Comparison of ENCODE assay signal across 32 cellular contexts in the genomic region with DNA sequence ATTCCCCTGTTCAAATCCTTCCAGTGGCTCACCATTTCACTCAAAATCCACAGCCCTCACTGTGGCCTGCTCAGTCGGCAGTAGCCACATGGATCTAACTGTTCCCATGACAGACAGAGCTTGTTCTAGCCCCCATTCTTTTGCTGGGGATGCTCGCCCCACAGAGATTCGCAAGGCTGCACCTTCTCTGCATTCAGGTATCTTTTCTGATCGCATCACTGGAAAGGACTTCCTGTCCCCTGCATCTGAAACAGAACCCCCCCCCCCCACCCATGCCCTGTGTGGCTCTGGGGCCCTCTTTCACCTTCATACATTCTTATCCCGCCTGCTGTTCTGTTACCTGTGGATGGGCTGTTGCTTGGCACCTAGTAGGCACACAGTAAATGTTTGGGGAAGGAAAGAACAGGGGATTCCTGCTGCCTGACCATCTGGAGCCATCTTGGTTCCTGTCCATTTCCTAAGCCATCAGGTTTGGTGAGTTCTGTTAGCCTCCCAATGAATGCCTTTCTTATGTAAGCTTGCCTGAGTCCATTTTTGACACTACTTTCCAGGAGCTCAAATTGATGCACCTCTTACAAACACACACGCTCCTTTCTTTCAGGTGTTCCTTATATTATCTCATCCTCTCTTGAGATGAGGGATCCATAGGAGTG. TPM values are rescaled to one million over a fixed set of nuclear protein-coding genes. Genes with fewer than 3 reads are reported as not detected.
"Had no signal": no experiment of that assay in that cellular context is flagged by ENCODE, and none has a peak within 500 bp of the region (broad histone marks: within the 10 kb centered on the region; RNA-seq: fewer than 3 reads in every experiment).

No MANE protein-coding gene starts in this region.

- H3K27ac ChIP-seq: epithelial cell of prostate, foreskin keratinocyte, gastroesophageal sphincter, heart left ventricle, neutrophil, parathyroid adenoma, prostate gland, right atrium auricular region, stomach, thyroid gland had no signal

- H3K4me3 ChIP-seq: gastroesophageal sphincter, heart left ventricle, lung, prostate gland, right atrium auricular region, stomach, thyroid gland had no signal

- H3K36me3 ChIP-seq: gastroesophageal sphincter, heart left ventricle, neutrophil, prostate gland, right atrium auricular region, stomach, thyroid gland had no signal

- H2AFZ ChIP-seq: parathyroid adenoma had no signal

- H3K36me3 Mint-ChIP-seq: memory B cell; natural killer cell; stimulated activated effector memory CD8-positive, alpha-beta T cell treated with anti-CD3 and anti-CD28 coated beads, Interleukin-12 subunit alpha, Interleukin-12 subunit beta, amount 100 ng/mL, for 72 hours had no signal

- H3K79me2 ChIP-seq: parathyroid adenoma had no signal

- H3K4me3 Mint-ChIP-seq: memory B cell; natural killer cell; stimulated activated effector memory CD8-positive, alpha-beta T cell treated with anti-CD3 and anti-CD28 coated beads, Interleukin-12 subunit alpha, Interleukin-12 subunit beta, amount 100 ng/mL, for 72 hours had no signal

- H3K4me1 ChIP-seq: foreskin keratinocyte, gastroesophageal sphincter, parathyroid adenoma, prostate gland, right atrium auricular region, stomach, thyroid gland had no signal

- H3K9me3 Mint-ChIP-seq: natural killer cell; stimulated activated effector memory CD8-positive, alpha-beta T cell treated with anti-CD3 and anti-CD28 coated beads, Interleukin-12 subunit alpha, Interleukin-12 subunit beta, amount 100 ng/mL, for 72 hours had no signal

- H3K9me3 ChIP-seq: gastroesophageal sphincter, heart left ventricle, neutrophil, prostate gland, right atrium auricular region, stomach, thyroid gland had no signal

- ATAC-seq: esophagus mucosa; foreskin keratinocyte; gastroesophageal sphincter; left lobe of liver; natural killer cell; sciatic nerve; stimulated activated effector memory CD8-positive, alpha-beta T cell treated with anti-CD3 and anti-CD28 coated beads, Interleukin-12 subunit alpha, Interleukin-12 subunit beta, amount 100 ng/mL, for 72 hours had no signal

- DNase-seq: central memory CD4-positive, alpha-beta T cell; cortex of kidney; effector CD4-positive, alpha-beta T cell; foreskin keratinocyte; heart left ventricle; hippocampal formation; natural killer cell; stimulated activated CD4-positive, alpha-beta T cell treated with anti-CD3 and anti-CD28 coated beads, Interleukin-2, amount 100 ng/mL, for 24 hours; stimulated activated CD4-positive, alpha-beta T cell treated with anti-CD3 and anti-CD28 coated beads, Interleukin-4, amount 100 ng/mL, for 24 hours; stimulated activated naive CD4-positive, alpha-beta T cell treated with Interleukin-2 at 50 U/mL for 16 hours; stomach; thyroid gland; trophoblast cell had no signal

- H3K27ac Mint-ChIP-seq: memory B cell; natural killer cell; stimulated activated effector memory CD8-positive, alpha-beta T cell treated with anti-CD3 and anti-CD28 coated beads, Interleukin-12 subunit alpha, Interleukin-12 subunit beta, amount 100 ng/mL, for 72 hours had no signal

- H3K4me1 Mint-ChIP-seq: memory B cell; stimulated activated effector memory CD8-positive, alpha-beta T cell treated with anti-CD3 and anti-CD28 coated beads, Interleukin-12 subunit alpha, Interleukin-12 subunit beta, amount 100 ng/mL, for 72 hours had no signal

- H3K9ac ChIP-seq: parathyroid adenoma had no signal

- H3K27me3 ChIP-seq: gastroesophageal sphincter, heart left ventricle, right atrium auricular region, stomach, thyroid gland had no signal

RNA-seq across cellular contexts. Expression of gene PGPEP1L, which starts 42.9 kb away (rescaled TPM):
- total RNA-seq: esophagus mucosa, fibroblast of lung, foreskin keratinocyte, gastroesophageal sphincter, left lobe of liver, liver, mononuclear cell, natural killer cell, omental fat pad, sciatic nerve, stomach, subcutaneous adipose tissue, temporal lobe, thyroid gland, urinary bladder had no signal
